Comparison of ENCODE assay signal across 16 cellular contexts in genomic region chr4:6279582-6280289, GRCh38. TPM values are rescaled to one million over a fixed set of nuclear protein-coding genes. Genes with fewer than 3 reads are reported as not detected.
DNase-seq lines count a peak whose midpoint lies in the region; ATAC-seq and TF ChIP-seq lines count a peak whose summit lies in the region.
"Had no signal": no experiment of that assay in that cellular context is flagged by ENCODE, and none has a peak within 500 bp of the region (broad histone marks: within the 10 kb centered on the region; RNA-seq: fewer than 3 reads in every experiment).

No MANE protein-coding gene starts in this region.

- WGBS in gastroesophageal sphincter (ENCODE audit: low coverage in 1 of 2), 2 donors, result 83% methylated on average over 2 of the region's 14 CpGs; no CpG with 5 or more reads in 1 of the 2 donors
- 84 to 86% methylated on average over 14 of the region's 14 CpGs for WGBS in testis, 2 donors

- no peak overlapping the region for H3K4me3 Mint-ChIP-seq in nephron progenitor cell
- H3K4me3 Mint-ChIP-seq: H9, IgD-negative memory B cell had no signal

- H3K27me3 ChIP-seq in BLaER1 (no peaks in the 10 kb centered on the region), MM.1S (replicated peaks; ENCODE audit: insufficient read depth, low read length) (no peaks in the 10 kb centered on the region), gastroesophageal sphincter (no peaks in the 10 kb centered on the region), testis (no peaks in the 10 kb centered on the region)
- H3K27me3 ChIP-seq: SJSA1 had no signal

- no peaks in the 10 kb centered on the region for H3K36me3 Mint-ChIP-seq in nephron progenitor cell (ENCODE audit: low read depth)

- TF ChIP-seq CTCF in MM.1S (IDR thresholded peaks at IDR 0.05; ENCODE audit: low read length) (no peak), gastroesophageal sphincter (IDR thresholded peaks at IDR 0.05) (no peak), testis (IDR thresholded peaks at IDR 0.05) (no peak), OCI-LY7 (conservative IDR thresholded peaks at IDR 0.05; ENCODE audit: low read length) (no peak), nephron progenitor cell (IDR thresholded peaks at IDR 0.05) (no peak)

- POLR2A ChIA-PET in OCI-LY7 (lab: Charles Lee), result no interaction called here

- H3K4me1 ChIP-seq in BLaER1 (peaks cover 100% of the 10 kb centered on the region), MM.1S (ENCODE audit: low read length) (peaks cover 26% of the 10 kb centered on the region), gastroesophageal sphincter (peaks cover 8 to 89% (median 63%) of the 10 kb centered on the region in 3 donors), testis (peaks cover 71% of the 10 kb centered on the region), OCI-LY7 (ENCODE audit: insufficient read depth, low read length, poor library complexity, severe bottlenecking) (peaks cover 32% of the 10 kb centered on the region)

- intact Hi-C loops in testis (cut with DNase I; ENCODE audit: low total_unique reads) (no loop called here), OCI-LY7 (cut with micrococcal nuclease; ENCODE audit: unreplicated experiment) (no loop called here)

- H2AFZ ChIP-seq in MM.1S (ENCODE audit: low read length), result no peak overlapping the region
- no peak overlapping the region for H2AFZ ChIP-seq in OCI-LY7 (ENCODE audit: low read length)

- H3K79me2 ChIP-seq in MM.1S (ENCODE audit: low read length), result 0 out of 2 replicates have a peak, but pooled peaks cover 3% of the 10 kb centered on the region
- H3K79me2 ChIP-seq in OCI-LY7 (ENCODE audit: insufficient read depth, low read depth, low read length), result no peaks in the 10 kb centered on the region

- H3K27ac ChIP-seq in BLaER1 (peak overlapping the region; percentile 13; the same call in 1 of the 2 replicates), MM.1S (ENCODE audit: low read length) (no peak overlapping the region; the same call in 1 of the 2 replicates), gastroesophageal sphincter (peak overlapping the region in 3 of 4 donors; percentile 92 to 97 (median 95)), testis (peak overlapping the region; percentile 53 to 85), OCI-LY7 (ENCODE audit: low read depth, low read length, poor library complexity, severe bottlenecking) (no peak overlapping the region)
- H3K27ac ChIP-seq: C4-2B, SJSA1 had no signal

- ATAC-seq in gastroesophageal sphincter (no peak), GM21423 (IDR thresholded peaks at IDR 0.05; ENCODE audit: unreplicated experiment) (no peak)

- H3K4me1 Mint-ChIP-seq in nephron progenitor cell, result peaks cover 34% of the 10 kb centered on the region

- H3F3A ChIP-seq in MM.1S (ENCODE audit: insufficient read depth, low read length), result peaks cover 14% of the 10 kb centered on the region

- H3K9ac ChIP-seq in BLaER1 (peak overlapping the region; percentile 9; the same call in 1 of the 2 replicates), MM.1S (ENCODE audit: low read length) (peak overlapping the region; percentile 1; the same call in 1 of the 2 replicates)

- peaks cover 3% of the 10 kb centered on the region for H3K27me3 Mint-ChIP-seq in nephron progenitor cell (ENCODE audit: low read depth, poor library complexity)

- no peaks in the 10 kb centered on the region for H3K9me2 ChIP-seq in MM.1S (replicated peaks; ENCODE audit: insufficient read depth, low read length)
- no peaks in the 10 kb centered on the region for H3K9me2 ChIP-seq in OCI-LY7 (ENCODE audit: insufficient read depth, low read length)

- TF ChIP-seq POLR2A in gastroesophageal sphincter (IDR thresholded peaks at IDR 0.05), result no peak
- no peak for TF ChIP-seq POLR2A in testis (IDR thresholded peaks at IDR 0.05)

- H4K20me1 ChIP-seq in BLaER1, result peaks cover 79% of the 10 kb centered on the region
- no peaks in the 10 kb centered on the region for H4K20me1 ChIP-seq in MM.1S (ENCODE audit: insufficient read depth, low read length)
- peaks cover 9% of the 10 kb centered on the region; the same call in 1 of the 2 replicates for H4K20me1 ChIP-seq in OCI-LY7 (ENCODE audit: insufficient read depth, low read length)

- H3K9me3 ChIP-seq in BLaER1, result no peaks in the 10 kb centered on the region
- no peaks in the 10 kb centered on the region for H3K9me3 ChIP-seq in MM.1S (replicated peaks; ENCODE audit: insufficient read depth, low read length)
- no peaks in the 10 kb centered on the region for H3K9me3 ChIP-seq in gastroesophageal sphincter
- H3K9me3 ChIP-seq in testis, result no peaks in the 10 kb centered on the region
- no peaks in the 10 kb centered on the region for H3K9me3 ChIP-seq in OCI-LY7 (ENCODE audit: low read length)
- H3K9me3 ChIP-seq: SJSA1 had no signal

- H3K36me3 ChIP-seq in BLaER1 (peaks cover 36% of the 10 kb centered on the region), MM.1S (replicated peaks; ENCODE audit: insufficient read depth, low read length) (no peaks in the 10 kb centered on the region), gastroesophageal sphincter (peaks cover 0 to 55% of the 10 kb centered on the region in 2 donors), testis (ENCODE audit: low read depth, missing control alignments) (no peaks in the 10 kb centered on the region), OCI-LY7 (ENCODE audit: insufficient read depth, low read length) (no peaks in the 10 kb centered on the region; the same call in 1 of the 2 replicates)
- H3K36me3 ChIP-seq: SJSA1 had no signal

- H3K4me2 ChIP-seq in BLaER1, result peak overlapping the region; percentile 99
- peak overlapping the region; percentile 67; the same call in 1 of the 2 replicates for H3K4me2 ChIP-seq in MM.1S (ENCODE audit: low read depth, low read length)
- H3K4me2 ChIP-seq in OCI-LY7 (ENCODE audit: low read length), result no peak overlapping the region

- DNase-seq in MM.1S, result no peak
- no peak for DNase-seq in testis
- no peak for DNase-seq in OCI-LY7 (ENCODE audit: low spot score)
- DNase-seq in nephron progenitor cell, result no peak
- DNase-seq: DMS153, H9, NCI-H1436 treated with DMSO at 0.1 percent for 48 hours, NCI-H2081, NCI-H524 had no signal

- no peak overlapping the region for H3K27ac Mint-ChIP-seq in nephron progenitor cell
- H3K27ac Mint-ChIP-seq: H9, IgD-negative memory B cell had no signal

- no peaks in the 10 kb centered on the region for H3K9me3 Mint-ChIP-seq in nephron progenitor cell
- H3K9me3 Mint-ChIP-seq: H9, IgD-negative memory B cell had no signal

- CTCF ChIA-PET in OCI-LY7 (lab: Charles Lee; ENCODE audit: unreplicated experiment), result no interaction called here

- BruUV-seq in OCI-LY7 (replicated peaks; lab: Mats Ljungman, UMichigan), result no TSS peak

- H3K4me3 ChIP-seq in BLaER1, result no peak overlapping the region
- H3K4me3 ChIP-seq in MM.1S (ENCODE audit: low read length), result no peak overlapping the region
- no peak overlapping the region for H3K4me3 ChIP-seq in gastroesophageal sphincter
- no peak overlapping the region for H3K4me3 ChIP-seq in testis
- H3K4me3 ChIP-seq in OCI-LY7 (ENCODE audit: low read depth, low read length, poor library complexity, severe bottlenecking), result no peak overlapping the region
- H3K4me3 ChIP-seq: GM12878, SJSA1 had no signal

- TF ChIP-seq EP300 in gastroesophageal sphincter (IDR thresholded peaks at IDR 0.05), result no peak

RNA-seq across cellular contexts. Expression of gene WFS1, which starts 10.1 kb away (rescaled TPM):
- total RNA-seq in gastroesophageal sphincter (100 to 1,000 TPM in 2 of 4 donors, 10 to 100 TPM in 2; 95.7 to 137 (median 101) TPM), testis (100 to 1,000 TPM; 124 to 202 TPM), OCI-LY7 (2022) (14.3 and 14.5 TPM in 2 replicates)
- 80.4 TPM for polyA plus RNA-seq in testis (ENCODE audit: insufficient read depth, low read depth, low replicate concordance)
- total RNA-seq in OCI-LY7 (2014; rRNA removed; shearing (Covaris generic)), result 4.9 and 6.1 TPM in 2 replicates

Comparison
In these comparisons a context has a peak if more than half of its experiments do, and no peak if none do; other contexts are left out.
1. H3K27ac ChIP-seq: peak in BLaER1 (single experiment), gastroesophageal sphincter (3 of 4) and testis (2 of 2); none in MM.1S (single experiment) and OCI-LY7 (single experiment).
2. RNA of gene WFS1, which starts 10.1 kb away (total RNA-seq): 124 to 202 TPM in testis and 95.7 to 137 TPM in gastroesophageal sphincter; 4.9 to 14.5 TPM in OCI-LY7; every median in the first group is over 4 times any median in the second.